In genomic region chr10:12180221-12180974, GRCh38 we compare ENCODE assay signal across 15 cellular contexts. TPM values are rescaled to one million over a fixed set of nuclear protein-coding genes. Genes with fewer than 3 reads are reported as not detected.
A peak's percentile ranks its signal among the peaks of the same experiment; 100 is the strongest.
DNase-seq lines count a peak whose midpoint lies in the region; ATAC-seq, FAIRE-seq and TF ChIP-seq lines count a peak whose summit lies in the region.
"Had no signal": no experiment of that assay in that cellular context is flagged by ENCODE, and none has a peak within 500 bp of the region (broad histone marks: within the 10 kb centered on the region; RNA-seq: fewer than 3 reads in every experiment).

No MANE protein-coding gene starts in this region.

- no peak overlapping the region for H3K9ac ChIP-seq in Karpas-422 (ENCODE audit: low read length)

- TF ChIP-seq CTCF in foreskin keratinocyte (conservative IDR thresholded peaks at IDR 0.05), result peak; percentile 28

- H3K4me1 ChIP-seq in foreskin keratinocyte (peaks cover 4% of the 10 kb centered on the region), small intestine (ENCODE audit: control insufficient read depth in 2 of 2, insufficient read depth in 1 of 2, low read depth in 1 of 2, low read length in 1 of 2) (peaks cover 0 to 4% of the 10 kb centered on the region in 2 donors), Karpas-422 (ENCODE audit: low read length) (no peaks in the 10 kb centered on the region)
- H3K4me1 ChIP-seq: ascending aorta had no signal

- 36 to 66% (median 60%) methylated on average over 9 of the region's 9 CpGs for WGBS in small intestine, 3 donors

- H2AFZ ChIP-seq in Karpas-422 (ENCODE audit: low read length), result no peak overlapping the region

- H4K20me1 ChIP-seq in Karpas-422 (ENCODE audit: insufficient read depth, low read depth, low read length), result no peaks in the 10 kb centered on the region

- peak; percentile 59 for ATAC-seq in foreskin keratinocyte

- no peak for DNase-seq in activated naive CD4-positive, alpha-beta T cell treated with anti-CD3 and anti-CD28 coated beads for 36 hours
- no peak for DNase-seq in activated naive CD4-positive, alpha-beta T cell (lab: John Stamatoyannopoulos, UW)
- DNase-seq in activated CD4-positive, alpha-beta memory T cell treated with anti-CD3 and anti-CD28 coated beads for 36 hours, result no peak
- peak; percentile 24 to 60 for DNase-seq in foreskin keratinocyte
- DNase-seq in small intestine, result peak; percentile 49
- no peak for DNase-seq in Karpas-422
- DNase-seq in CD1c-positive myeloid dendritic cell (ENCODE audit: extremely low spot score), result no peak
- no peak for DNase-seq in NCI-H146 treated with DMSO at 0.1 percent for 48 hours (lab: John Stamatoyannopoulos, UW; ENCODE audit: unreplicated experiment)
- DNase-seq: activated CD8-positive, alpha-beta memory T cell treated with anti-CD3 and anti-CD28 coated beads, Interleukin-2, amount 50 U/mL, for 4 hours; DMS 273 treated with DMSO at 0.1 percent for 48 hours; MM.1S; SHP77 treated with DMSO at 0.1 percent for 48 hours; stimulated activated CD4-positive, alpha-beta T cell treated with anti-CD3 and anti-CD28 coated beads, Interleukin-15, amount 100 ng/mL, for 24 hours had no signal

- H3K9me3 Mint-ChIP-seq in activated naive CD4-positive, alpha-beta T cell treated with anti-CD3 and anti-CD28 coated beads for 36 hours, result no peaks in the 10 kb centered on the region
- H3K9me3 Mint-ChIP-seq in activated CD4-positive, alpha-beta memory T cell treated with anti-CD3 and anti-CD28 coated beads for 36 hours, result peaks cover 2% of the 10 kb centered on the region

- H3K9me3 ChIP-seq in small intestine (ENCODE audit: control insufficient read depth, low read depth), result no peaks in the 10 kb centered on the region
- H3K9me3 ChIP-seq in Karpas-422 (ENCODE audit: low read length), result no peaks in the 10 kb centered on the region
- H3K9me3 ChIP-seq: ascending aorta had no signal

- intact Hi-C loops in activated naive CD4-positive, alpha-beta T cell treated with anti-CD3 and anti-CD28 coated beads for 36 hours (cut with micrococcal nuclease), result no loop called here
- intact Hi-C loops in activated CD4-positive, alpha-beta memory T cell treated with anti-CD3 and anti-CD28 coated beads for 36 hours (cut with micrococcal nuclease), result no loop called here

- FAIRE-seq in small intestine (lab: Jason Lieb, UNC), result no peak
- FAIRE-seq: TTC549 had no signal

- peaks cover 3% of the 10 kb centered on the region; the same call in 1 of the 2 replicates for H3K79me2 ChIP-seq in Karpas-422 (ENCODE audit: low read length)

- no peak overlapping the region for H3K4me3 Mint-ChIP-seq in activated naive CD4-positive, alpha-beta T cell treated with anti-CD3 and anti-CD28 coated beads for 36 hours
- H3K4me3 Mint-ChIP-seq in activated CD4-positive, alpha-beta memory T cell treated with anti-CD3 and anti-CD28 coated beads for 36 hours, result no peak overlapping the region

- H3K9me2 ChIP-seq in Karpas-422 (replicated peaks; ENCODE audit: insufficient read depth, low read length), result no peaks in the 10 kb centered on the region

- no peak overlapping the region for H3K4me3 ChIP-seq in small intestine (ENCODE audit: low read depth in 1 of 2, low read length in 2 of 2)
- H3K4me3 ChIP-seq in Karpas-422 (ENCODE audit: low read length), result no peak overlapping the region
- H3K4me3 ChIP-seq: ascending aorta had no signal

- H3K27me3 ChIP-seq in foreskin keratinocyte (no peaks in the 10 kb centered on the region), small intestine (ENCODE audit: control insufficient read depth in 2 of 2, insufficient read depth in 2 of 2, low read length in 2 of 2) (no peaks in the 10 kb centered on the region), Karpas-422 (ENCODE audit: low read length) (no peaks in the 10 kb centered on the region)
- H3K27me3 ChIP-seq: ascending aorta had no signal

- H3K27me3 Mint-ChIP-seq in activated naive CD4-positive, alpha-beta T cell treated with anti-CD3 and anti-CD28 coated beads for 36 hours (ENCODE audit: low read depth), result no peaks in the 10 kb centered on the region
- no peaks in the 10 kb centered on the region for H3K27me3 Mint-ChIP-seq in activated CD4-positive, alpha-beta memory T cell treated with anti-CD3 and anti-CD28 coated beads for 36 hours

- POLR2A ChIA-PET in activated CD4-positive, alpha-beta memory T cell treated with anti-CD3 and anti-CD28 coated beads for 36 hours (lab: Charles Lee), result interaction anchor here (0.6 kb wide), 1 partner anchor 518 kb away, joined by 3 read pairs; no protein-coding TSS in a partner anchor

- peak overlapping the region; percentile 81 for H3K27ac Mint-ChIP-seq in activated naive CD4-positive, alpha-beta T cell treated with anti-CD3 and anti-CD28 coated beads for 36 hours
- peak overlapping the region; percentile 88 for H3K27ac Mint-ChIP-seq in activated CD4-positive, alpha-beta memory T cell treated with anti-CD3 and anti-CD28 coated beads for 36 hours

- CTCF ChIA-PET in activated naive CD4-positive, alpha-beta T cell treated with anti-CD3 and anti-CD28 coated beads for 36 hours (lab: Charles Lee), result interaction anchor here (0.6 to 0.9 kb wide), 3 partner anchors 14 to 74 kb away, joined by 3 read pairs; no protein-coding TSS in a partner anchor
- CTCF ChIA-PET in activated CD4-positive, alpha-beta memory T cell treated with anti-CD3 and anti-CD28 coated beads for 36 hours (lab: Charles Lee), result interaction anchor here (0.6 to 2.4 kb wide), 3 partner anchors 13 to 602 kb away, joined by 3 to 7 read pairs (median 3); partner anchors contain the start of genes CDC123 and NUDT5

- peaks cover 18% of the 10 kb centered on the region for H3K36me3 Mint-ChIP-seq in activated naive CD4-positive, alpha-beta T cell treated with anti-CD3 and anti-CD28 coated beads for 36 hours (ENCODE audit: low read depth)
- H3K36me3 Mint-ChIP-seq in activated CD4-positive, alpha-beta memory T cell treated with anti-CD3 and anti-CD28 coated beads for 36 hours, result peaks cover 28% of the 10 kb centered on the region

- H3K36me3 ChIP-seq in small intestine (ENCODE audit: control insufficient read depth in 2 of 2, insufficient read depth in 2 of 2, low read length in 2 of 2) (peaks cover 6 to 13% of the 10 kb centered on the region in 2 donors), Karpas-422 (ENCODE audit: insufficient read depth, low read length) (peaks cover 16% of the 10 kb centered on the region; the same call in 1 of the 2 replicates)

- H3K27ac ChIP-seq in foreskin keratinocyte (no peak overlapping the region), small intestine (ENCODE audit: low read depth in 1 of 2, low read length in 1 of 2) (no peak overlapping the region), Karpas-422 (ENCODE audit: low read length) (no peak overlapping the region)
- H3K27ac ChIP-seq: ascending aorta had no signal

- no peak overlapping the region for H3K4me2 ChIP-seq in Karpas-422 (ENCODE audit: low read depth, low read length, poor library complexity, severe bottlenecking)

- H3K4me1 Mint-ChIP-seq in activated naive CD4-positive, alpha-beta T cell treated with anti-CD3 and anti-CD28 coated beads for 36 hours (ENCODE audit: low read depth), result peaks cover 10% of the 10 kb centered on the region
- H3K4me1 Mint-ChIP-seq in activated CD4-positive, alpha-beta memory T cell treated with anti-CD3 and anti-CD28 coated beads for 36 hours (ENCODE audit: low read depth), result peaks cover 25% of the 10 kb centered on the region

RNA-seq across cellular contexts. Expression of gene NUDT5, which starts 15.3 kb away (rescaled TPM):
- 100 to 1,000 TPM in 1 of 2 experiments, 10 to 100 TPM in 1; 97.1 to 100 TPM for total RNA-seq in activated naive CD4-positive, alpha-beta T cell treated with anti-CD3 and anti-CD28 coated beads for 36 hours
- total RNA-seq in activated CD4-positive, alpha-beta memory T cell treated with anti-CD3 and anti-CD28 coated beads for 36 hours, result 100 to 1,000 TPM; 115 to 118 TPM
- 112 and 114 TPM in 2 replicates for total RNA-seq in foreskin keratinocyte
- polyA plus RNA-seq in foreskin keratinocyte, result 122 and 141 TPM in 2 replicates
- 10 to 100 TPM; 35.9 to 59.5 (median 45.4) TPM for polyA plus RNA-seq in small intestine
- 73.2 and 96.9 TPM in 2 replicates for total RNA-seq in Karpas-422 (2014; rRNA removed; shearing (Covaris generic); ENCODE audit: low replicate concordance)

RNA-seq across cellular contexts. Expression of gene CDC123, which starts 15.6 kb away (rescaled TPM):
- total RNA-seq in activated naive CD4-positive, alpha-beta T cell treated with anti-CD3 and anti-CD28 coated beads for 36 hours, result 100 to 1,000 TPM; 108 to 117 TPM
- 100 to 1,000 TPM; 134 TPM for total RNA-seq in activated CD4-positive, alpha-beta memory T cell treated with anti-CD3 and anti-CD28 coated beads for 36 hours
- 118 and 125 TPM in 2 replicates for total RNA-seq in foreskin keratinocyte
- polyA plus RNA-seq in foreskin keratinocyte (109 and 120 TPM in 2 replicates), small intestine (10 to 100 TPM; 40.0 to 66.2 (median 45.7) TPM)
- total RNA-seq in Karpas-422 (2014; rRNA removed; shearing (Covaris generic); ENCODE audit: low replicate concordance), result 82.9 and 138 TPM in 2 replicates

RNA-seq across cellular contexts. Expression of gene SEC61A2, which starts 50.9 kb away (rescaled TPM):
- 10 to 100 TPM; 18.2 to 20.0 TPM for total RNA-seq in activated naive CD4-positive, alpha-beta T cell treated with anti-CD3 and anti-CD28 coated beads for 36 hours
- total RNA-seq in activated CD4-positive, alpha-beta memory T cell treated with anti-CD3 and anti-CD28 coated beads for 36 hours, result 10 to 100 TPM; 14.4 to 14.6 TPM
- total RNA-seq in foreskin keratinocyte, result 6.1 and 7.2 TPM in 2 replicates
- polyA plus RNA-seq in foreskin keratinocyte (4.6 and 5.0 TPM in 2 replicates), small intestine (1 to 10 TPM; 1.4 to 3.3 (median 2.2) TPM)
- total RNA-seq in Karpas-422 (2014; rRNA removed; shearing (Covaris generic); ENCODE audit: low replicate concordance), result 6.6 and 17.7 TPM in 2 replicates

Comparison
In these comparisons a context has a peak if more than half of its experiments do, and no peak if none do; other contexts are left out.
1. DNase-seq: peak in foreskin keratinocyte (2 of 2) and small intestine (single experiment); none in activated naive CD4-positive, alpha-beta T cell treated with anti-CD3 and anti-CD28 coated beads for 36 hours (single experiment), activated naive CD4-positive, alpha-beta T cell (0 of 4), activated CD4-positive, alpha-beta memory T cell treated with anti-CD3 and anti-CD28 coated beads for 36 hours (single experiment), Karpas-422 (single experiment), CD1c-positive myeloid dendritic cell (single experiment) and NCI-H146 treated with DMSO at 0.1 percent for 48 hours (single experiment).